11 cellular contexts compared by ENCODE assay signal in genomic region chr3:139537325-139537724, GRCh38. TPM values are rescaled to one million over a fixed set of nuclear protein-coding genes. Genes with fewer than 3 reads are reported as not detected.
A peak's percentile ranks its signal among the peaks of the same experiment; 100 is the strongest.
DNase-seq lines count a peak whose midpoint lies in the region; ATAC-seq and TF ChIP-seq lines count a peak whose summit lies in the region.
"Had no signal": no experiment of that assay in that cellular context is flagged by ENCODE, and none has a peak within 500 bp of the region (broad histone marks: within the 10 kb centered on the region; RNA-seq: fewer than 3 reads in every experiment).

No MANE protein-coding gene starts in this region.

- peaks cover 49% of the 10 kb centered on the region for H3K4me1 ChIP-seq in HUES48 (ENCODE audit: control insufficient read depth, insufficient read depth, low read length)
- H3K4me1 ChIP-seq in mucosa of descending colon (ENCODE audit: low read depth): peaks cover 23% of the 10 kb centered on the region
- peaks cover 8 to 11% of the 10 kb centered on the region in 2 donors for H3K4me1 ChIP-seq in gastrocnemius medialis

- peak; percentile 62 for DNase-seq in A172 (ENCODE audit: low spot score)
- DNase-seq in amniotic epithelial cell (ENCODE audit: low read depth): peak; percentile 15
- peak; percentile 65 for DNase-seq in kidney glomerular epithelial cell (lab: John Stamatoyannopoulos, UW)
- DNase-seq in mucosa of descending colon: no peak
- DNase-seq in NCI-H1092 treated with DMSO at 0.1 percent for 48 hours (lab: John Stamatoyannopoulos, UW): no peak
- DNase-seq in gastrocnemius medialis: no peak
- DNase-seq: activated CD8-positive, alpha-beta memory T cell treated with anti-CD3 and anti-CD28 coated beads, Interleukin-2, amount 10 ng/mL, durations not matched to agents 7 days and 5 days had no signal

- intact Hi-C loops in mucosa of descending colon (cut with DNase I, micrococcal nuclease): no loop called here
- intact Hi-C loops in gastrocnemius medialis (cut with DNase I; ENCODE audit: low total_unique reads): no loop called here

- no peak overlapping the region for H3K9ac ChIP-seq in HUES48 (ENCODE audit: low read depth, low read length)

- no peaks in the 10 kb centered on the region for H3K9me3 ChIP-seq in HUES48 (ENCODE audit: control insufficient read depth, insufficient read depth, low read length)
- no peaks in the 10 kb centered on the region for H3K9me3 ChIP-seq in mucosa of descending colon
- no peaks in the 10 kb centered on the region for H3K9me3 ChIP-seq in gastrocnemius medialis

- peak overlapping the region; percentile 17 for H3K27ac ChIP-seq in HUES48 (ENCODE audit: low read depth, low read length)
- H3K27ac ChIP-seq in gastrocnemius medialis: no peak overlapping the region

- in situ Hi-C loops in gastrocnemius medialis (cut with MboI; ENCODE audit: low sequenced_read_pairs in 4 of 4): no loop called here

- no peaks in the 10 kb centered on the region for H3K36me3 ChIP-seq in HUES48 (ENCODE audit: control insufficient read depth, insufficient read depth, low read length)
- H3K36me3 ChIP-seq in mucosa of descending colon (ENCODE audit: low read depth): no peaks in the 10 kb centered on the region
- no peaks in the 10 kb centered on the region for H3K36me3 ChIP-seq in gastrocnemius medialis

- H3K4me3 ChIP-seq in HUES48 (ENCODE audit: low read depth, low read length) (no peak overlapping the region), mucosa of descending colon (no peak overlapping the region), gastrocnemius medialis (no peak overlapping the region)

- ATAC-seq in GM21576 (IDR thresholded peaks at IDR 0.05; ENCODE audit: unreplicated experiment): no peak
- no peak for ATAC-seq in mucosa of descending colon
- ATAC-seq in gastrocnemius medialis: no peak
- ATAC-seq: activated CD8-positive, alpha-beta memory T cell treated with anti-CD3 and anti-CD28 coated beads, Interleukin-2, amount 10 ng/mL, durations not matched to agents 7 days and 5 days; Panc1 had no signal

- TF ChIP-seq CTCF in mucosa of descending colon (IDR thresholded peaks at IDR 0.05) (no peak), gastrocnemius medialis (IDR thresholded peaks at IDR 0.05 in 4 of 5, conservative IDR thresholded peaks at IDR 0.05 in 1 of 5) (no peak)

- H3K27me3 ChIP-seq in HUES48 (ENCODE audit: control insufficient read depth, insufficient read depth, low read length): peaks cover 51% of the 10 kb centered on the region
- no peaks in the 10 kb centered on the region for H3K27me3 ChIP-seq in gastrocnemius medialis

- TF ChIP-seq POLR2A in gastrocnemius medialis (IDR thresholded peaks at IDR 0.05): no peak

RNA-seq across cellular contexts. Expression of gene RBP1, which starts 2.2 kb away (rescaled TPM):
- total RNA-seq in A172 (2014; rRNA removed; shearing (Covaris generic)): 0.83 and 5.6 TPM in 2 replicates
- total RNA-seq in mucosa of descending colon (10 to 100 TPM in 1 of 3 donors, 1 to 10 TPM in 2; 4.6 to 15.3 (median 5.0) TPM), gastrocnemius medialis (1 to 10 TPM in 3 of 4 donors, not detected in 1; 3.7 to 6.8 (median 3.9) TPM)
- total RNA-seq: activated CD8-positive, alpha-beta memory T cell treated with anti-CD3 and anti-CD28 coated beads, Interleukin-2, amount 10 ng/mL, durations not matched to agents 7 days and 5 days; HT-29 had no signal

Comparison
In these comparisons a context has a peak if more than half of its experiments do, and no peak if none do; other contexts are left out.
1. DNase-seq: peak in A172 (single experiment), amniotic epithelial cell (single experiment) and kidney glomerular epithelial cell (single experiment); none in mucosa of descending colon (0 of 3), NCI-H1092 treated with DMSO at 0.1 percent for 48 hours (single experiment) and gastrocnemius medialis (0 of 2).